In the genomic region with DNA sequence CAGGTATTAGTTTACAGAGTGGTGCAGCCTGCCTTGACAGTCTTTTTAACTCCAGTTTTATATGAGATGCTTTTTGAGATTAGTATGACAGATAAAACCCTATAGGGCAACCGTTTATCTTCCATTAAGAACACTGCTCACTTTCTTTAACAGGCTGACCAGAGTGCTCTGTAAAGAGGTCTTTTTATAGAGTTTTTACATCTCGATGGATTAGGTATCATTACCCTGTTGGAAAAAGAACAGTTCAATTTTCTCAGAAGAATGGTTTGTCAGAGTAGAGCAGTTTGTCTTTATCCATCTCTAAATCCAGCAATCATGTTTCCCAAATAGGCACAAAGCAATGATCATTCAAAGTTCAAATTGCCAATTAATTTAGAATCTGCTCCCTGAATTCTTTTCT, we compare ENCODE assay signal across 20 cellular contexts.
A peak's percentile ranks its signal among the peaks of the same experiment; 100 is the strongest.
DNase-seq lines count a peak whose midpoint lies in the region; TF ChIP-seq lines count a peak whose summit lies in the region.
"Had no signal": no experiment of that assay in that cellular context is flagged by ENCODE, and none has a peak within 500 bp of the region (broad histone marks: within the 10 kb centered on the region; RNA-seq: fewer than 3 reads in every experiment).

No MANE protein-coding gene starts in this region.

- no peaks in the 10 kb centered on the region for H3F3A ChIP-seq in neural cell (ENCODE audit: insufficient read depth, low read length, poor library complexity, severe bottlenecking)

- no peaks in the 10 kb centered on the region for H3K27me3 Mint-ChIP-seq in Caco-2 (ENCODE audit: insufficient read depth, unreplicated experiment)
- H3K27me3 Mint-ChIP-seq: B cell; CD4-positive, alpha-beta T cell had no signal

- intact Hi-C loops in Caco-2 (cut with micrococcal nuclease; ENCODE audit: unreplicated experiment): loop anchor here (1.0 to 2.0 kb wide), 5 partner anchors 34 to 392 kb away; no protein-coding TSS in a partner anchor
- intact Hi-C loops in adrenal gland (cut with DNase I): loop anchor here in 1 of 2 donors (10.0 kb wide), 1 partner anchor 1028 kb away; no protein-coding TSS in a partner anchor

- H3K4me3 Mint-ChIP-seq in Caco-2 (ENCODE audit: unreplicated experiment): peak overlapping the region; percentile 3
- H3K4me3 Mint-ChIP-seq: B cell; CD4-positive, alpha-beta T cell; CD8-positive, alpha-beta T cell had no signal

- TF ChIP-seq RAD21 in neural cell (conservative IDR thresholded peaks at IDR 0.05): no peak

- H3K4me1 Mint-ChIP-seq in Caco-2 (ENCODE audit: low read depth, unreplicated experiment): peaks cover 41% of the 10 kb centered on the region
- H3K4me1 Mint-ChIP-seq: B cell had no signal

- no peaks in the 10 kb centered on the region for H3K9me3 Mint-ChIP-seq in Caco-2 (ENCODE audit: unreplicated experiment)

- H3K27ac Mint-ChIP-seq in Caco-2 (ENCODE audit: unreplicated experiment): peak overlapping the region; percentile 92
- H3K27ac Mint-ChIP-seq: B cell; CD4-positive, alpha-beta T cell; CD8-positive, alpha-beta T cell had no signal

- peaks cover 60% of the 10 kb centered on the region for H3K4me1 ChIP-seq in Caco-2
- no peaks in the 10 kb centered on the region for H3K4me1 ChIP-seq in hepatocyte (ENCODE audit: insufficient read depth)
- H3K4me1 ChIP-seq in adrenal gland (replicated peaks in 1 of 2): no peaks in the 10 kb centered on the region
- H3K4me1 ChIP-seq: A549; BLaER1 treated with 17β-estradiol and CSF1 and Interleukin-3, amounts not matched to agents 10 nM and 100 nM had no signal

- no peak overlapping the region for H3K9ac ChIP-seq in neural cell (ENCODE audit: low read length)
- H3K9ac ChIP-seq: BLaER1 treated with 17β-estradiol and CSF1 and Interleukin-3, amounts not matched to agents 10 nM and 100 nM had no signal

- no TSS peak for BruUV-seq in Caco-2 (replicated peaks; lab: Mats Ljungman, UMichigan)

- H3K9me2 ChIP-seq in hepatocyte (replicated peaks; ENCODE audit: insufficient read depth): no peaks in the 10 kb centered on the region
- H3K9me2 ChIP-seq in neural cell (ENCODE audit: insufficient read depth, low read length): no peaks in the 10 kb centered on the region

- H3K27me3 ChIP-seq in Caco-2 (replicated peaks; ENCODE audit: control insufficient read depth, insufficient read depth, low read length) (no peaks in the 10 kb centered on the region), hepatocyte (no peaks in the 10 kb centered on the region), neural cell (ENCODE audit: insufficient read depth, low read depth, low read length) (no peaks in the 10 kb centered on the region), adrenal gland (no peaks in the 10 kb centered on the region)
- H3K27me3 ChIP-seq: BLaER1 treated with 17β-estradiol and CSF1 and Interleukin-3, amounts not matched to agents 10 nM and 100 nM had no signal

- DNase-seq in Caco-2 (peak in 1 of 2 experiments; percentile 73), hepatocyte (ENCODE audit: low spot score) (no peak), adrenal gland (no peak)
- no peak for DNase-seq in stimulated activated CD4-positive, alpha-beta T cell treated with anti-CD3 and anti-CD28 coated beads, Interleukin-1b, Interleukin-23, amount 100 ng/mL, for 48 hours
- DNase-seq: AML-193; CD4-positive, alpha-beta T cell; CD8-positive, alpha-beta T cell; DMS 273 treated with DMSO at 0.1 percent for 48 hours; DMS153; DMS53; DMS79; DND-41; GDM1 had no signal

- H3K4me2 ChIP-seq in hepatocyte (no peak overlapping the region), neural cell (ENCODE audit: low read length) (no peak overlapping the region)
- H3K4me2 ChIP-seq: A549; BLaER1 treated with 17β-estradiol and CSF1 and Interleukin-3, amounts not matched to agents 10 nM and 100 nM had no signal

- no peaks in the 10 kb centered on the region for H4K20me1 ChIP-seq in hepatocyte (ENCODE audit: insufficient read depth, poor library complexity, severe bottlenecking)
- no peaks in the 10 kb centered on the region for H4K20me1 ChIP-seq in neural cell (ENCODE audit: insufficient read depth)
- H4K20me1 ChIP-seq: BLaER1 treated with 17β-estradiol and CSF1 and Interleukin-3, amounts not matched to agents 10 nM and 100 nM had no signal

- 21% methylated on average over 2 of the region's 2 CpGs for WGBS in hepatocyte (ENCODE audit: low lambda C conversion rate, missing lambda C conversion rate)
- WGBS in adrenal gland, 4 donors: 34 to 56% (median 45%) methylated on average over 2 of the region's 2 CpGs

- H3K36me3 ChIP-seq in Caco-2 (ENCODE audit: control insufficient read depth, insufficient read depth, low read length) (no peaks in the 10 kb centered on the region), hepatocyte (replicated peaks; ENCODE audit: insufficient read depth, low read depth) (no peaks in the 10 kb centered on the region), neural cell (ENCODE audit: insufficient read depth, low read length) (no peaks in the 10 kb centered on the region), adrenal gland (replicated peaks in 1 of 2) (no peaks in the 10 kb centered on the region)
- H3K36me3 ChIP-seq: BLaER1 treated with 17β-estradiol and CSF1 and Interleukin-3, amounts not matched to agents 10 nM and 100 nM had no signal

- peaks cover 13% of the 10 kb centered on the region for H3K36me3 Mint-ChIP-seq in Caco-2 (ENCODE audit: insufficient read depth, unreplicated experiment)
- H3K36me3 Mint-ChIP-seq: CD8-positive, alpha-beta T cell had no signal

- H2AFZ ChIP-seq in hepatocyte (no peak overlapping the region), neural cell (ENCODE audit: low read depth, low read length) (no peak overlapping the region)

- POLR2A ChIA-PET in Caco-2 (lab: Charles Lee): no interaction called here

- no peak for TF ChIP-seq POLR2A in adrenal gland (IDR thresholded peaks at IDR 0.05)

- H3K79me2 ChIP-seq in hepatocyte (no peaks in the 10 kb centered on the region), neural cell (replicated peaks; ENCODE audit: insufficient read depth, low read length) (no peaks in the 10 kb centered on the region)

- CTCF ChIA-PET in Caco-2 (lab: Charles Lee): interaction anchor here (0.6 to 0.7 kb wide), 2 partner anchors 28 to 492 kb away, joined by 3 to 4 read pairs; no protein-coding TSS in a partner anchor

- H3K4me3 ChIP-seq in Caco-2 (ENCODE audit: low read depth, low read length) (no peak overlapping the region), hepatocyte (no peak overlapping the region), neural cell (ENCODE audit: low read length) (no peak overlapping the region), adrenal gland (no peak overlapping the region)
- H3K4me3 ChIP-seq: A549; BLaER1 treated with 17β-estradiol and CSF1 and Interleukin-3, amounts not matched to agents 10 nM and 100 nM; GM12878 had no signal

- peak overlapping the region; percentile 1 for H3K27ac ChIP-seq in hepatocyte
- H3K27ac ChIP-seq in neural cell (ENCODE audit: low read length): peak overlapping the region; percentile 71
- no peak overlapping the region for H3K27ac ChIP-seq in adrenal gland
- H3K27ac ChIP-seq: 22Rv1; A549; BLaER1 treated with 17β-estradiol and CSF1 and Interleukin-3, amounts not matched to agents 10 nM and 100 nM; C4-2B had no signal

- TF ChIP-seq CTCF in Caco-2 (IDR thresholded peaks at IDR 0.05; ENCODE audit: insufficient read depth in 1 of 2, low read depth in 1 of 2, low read length in 1 of 2, severe bottlenecking in 1 of 2, unreplicated experiment in 1 of 2) (no peak), hepatocyte (IDR thresholded peaks at IDR 0.05; ENCODE audit: poor library complexity) (no peak), neural cell (IDR thresholded peaks at IDR 0.05; ENCODE audit: poor library complexity, severe bottlenecking) (no peak), adrenal gland (IDR thresholded peaks at IDR 0.05) (no peak)

- H3K9me3 ChIP-seq in Caco-2 (0 out of 2 replicates have a peak, but pooled peaks cover 6% of the 10 kb centered on the region), hepatocyte (ENCODE audit: low read depth) (no peaks in the 10 kb centered on the region), neural cell (ENCODE audit: low read length) (no peaks in the 10 kb centered on the region), adrenal gland (replicated peaks in 1 of 3) (no peaks in the 10 kb centered on the region)
- H3K9me3 ChIP-seq: A549 had no signal

- TF ChIP-seq EP300 in neural cell (conservative IDR thresholded peaks at IDR 0.05; ENCODE audit: poor library complexity, severe bottlenecking): peak; percentile 59

TF ChIP-seq in neural cell, 6 proteins besides CTCF, POLR2A, EP300 and RAD21:
- TF ChIP-seq POLR2AphosphoS5 (IDR thresholded peaks at IDR 0.05) (peak; percentile 67), MXI1 (conservative IDR thresholded peaks at IDR 0.05; ENCODE audit: poor library complexity, severe bottlenecking) (no peak), EZH2 (IDR thresholded peaks at IDR 0.05; ENCODE audit: borderline replicate concordance, insufficient read depth, low read length, poor library complexity, severe bottlenecking) (no peak), TAF1 (IDR thresholded peaks at IDR 0.05; ENCODE audit: low read depth) (no peak), SMC3 (conservative IDR thresholded peaks at IDR 0.05; ENCODE audit: poor library complexity) (no peak)
- TF ChIP-seq, protein P1, sequence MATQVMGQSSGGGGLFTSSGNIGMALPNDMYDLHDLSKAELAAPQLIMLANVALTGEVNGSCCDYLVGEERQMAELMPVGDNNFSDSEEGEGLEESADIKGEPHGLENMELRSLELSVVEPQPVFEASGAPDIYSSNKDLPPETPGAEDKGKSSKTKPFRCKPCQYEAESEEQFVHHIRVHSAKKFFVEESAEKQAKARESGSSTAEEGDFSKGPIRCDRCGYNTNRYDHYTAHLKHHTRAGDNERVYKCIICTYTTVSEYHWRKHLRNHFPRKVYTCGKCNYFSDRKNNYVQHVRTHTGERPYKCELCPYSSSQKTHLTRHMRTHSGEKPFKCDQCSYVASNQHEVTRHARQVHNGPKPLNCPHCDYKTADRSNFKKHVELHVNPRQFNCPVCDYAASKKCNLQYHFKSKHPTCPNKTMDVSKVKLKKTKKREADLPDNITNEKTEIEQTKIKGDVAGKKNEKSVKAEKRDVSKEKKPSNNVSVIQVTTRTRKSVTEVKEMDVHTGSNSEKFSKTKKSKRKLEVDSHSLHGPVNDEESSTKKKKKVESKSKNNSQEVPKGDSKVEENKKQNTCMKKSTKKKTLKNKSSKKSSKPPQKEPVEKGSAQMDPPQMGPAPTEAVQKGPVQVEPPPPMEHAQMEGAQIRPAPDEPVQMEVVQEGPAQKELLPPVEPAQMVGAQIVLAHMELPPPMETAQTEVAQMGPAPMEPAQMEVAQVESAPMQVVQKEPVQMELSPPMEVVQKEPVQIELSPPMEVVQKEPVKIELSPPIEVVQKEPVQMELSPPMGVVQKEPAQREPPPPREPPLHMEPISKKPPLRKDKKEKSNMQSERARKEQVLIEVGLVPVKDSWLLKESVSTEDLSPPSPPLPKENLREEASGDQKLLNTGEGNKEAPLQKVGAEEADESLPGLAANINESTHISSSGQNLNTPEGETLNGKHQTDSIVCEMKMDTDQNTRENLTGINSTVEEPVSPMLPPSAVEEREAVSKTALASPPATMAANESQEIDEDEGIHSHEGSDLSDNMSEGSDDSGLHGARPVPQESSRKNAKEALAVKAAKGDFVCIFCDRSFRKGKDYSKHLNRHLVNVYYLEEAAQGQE (IDR thresholded peaks at IDR 0.05; ENCODE audit: borderline replicate concordance): peak; percentile 58

Comparison
In these comparisons a context has a peak if more than half of its experiments do, and no peak if none do; other contexts are left out.
1. H3K27ac ChIP-seq: peak in hepatocyte (single experiment) and neural cell (single experiment); none in adrenal gland (0 of 5).